In genomic region chr9:32725066-32725860, GRCh38 we compare ENCODE assay signal across 26 cellular contexts. TPM values are rescaled to one million over a fixed set of nuclear protein-coding genes. Genes with fewer than 3 reads are reported as not detected.
"Had no signal": no experiment of that assay in that cellular context is flagged by ENCODE, and none has a peak within 500 bp of the region (broad histone marks: within the 10 kb centered on the region; RNA-seq: fewer than 3 reads in every experiment).

No MANE protein-coding gene starts in this region.

- H3K9ac ChIP-seq: parathyroid adenoma had no signal

- DNase-seq: activated B cell treated with CpG ODN at 0.5 μM for 24 hours; activated CD4-positive, alpha-beta T cell treated with anti-CD3 and anti-CD28 coated beads for 4 hours; activated CD8-positive, alpha-beta T cell treated with anti-CD3 and anti-CD28 coated beads for 36 hours; activated naive CD4-positive, alpha-beta T cell treated with anti-CD3 and anti-CD28 coated beads for 36 hours; activated T-cell treated with anti-CD3 and anti-CD28 coated beads, Interleukin-2, amount 50 U/mL, for 24 hours; anterior cingulate cortex; brain microvascular endothelial cell; cerebellar nuclear complex; cortex of kidney; foreskin fibroblast; left cardiac atrium; lower lobe of right lung; stimulated activated CD4-positive, alpha-beta T cell treated with anti-CD3 and anti-CD28 coated beads, Interleukin-4, amount 100 ng/mL, for 24 hours; stomach; testis had no signal

- H3K4me1 ChIP-seq: lower lobe of right lung, parathyroid adenoma, stomach had no signal

- H3K79me2 ChIP-seq: parathyroid adenoma had no signal

- H3K9me3 Mint-ChIP-seq: activated naive CD4-positive, alpha-beta T cell treated with anti-CD3 and anti-CD28 coated beads for 36 hours; activated T-helper 2 cell treated with anti-CD3 and anti-CD28 coated beads, Interferon-gamma antibody, Interleukin-2, Interleukin-4, amounts not matched to agents 10 μg/mL and 5 μg/mL and 100 μg/mL, durations not matched to agents 14 hours and 24 hours and 36 hours had no signal

- H3K27me3 ChIP-seq: brain microvascular endothelial cell, stomach, testis had no signal

- H3K4me1 Mint-ChIP-seq: activated B cell treated with CpG ODN at 0.5 μM for 24 hours; mesothelial cell of epicardium; stimulated activated effector memory CD8-positive, alpha-beta T cell treated with anti-CD3 and anti-CD28 coated beads, Interleukin-12 subunit alpha, Interleukin-12 subunit beta, amount 100 ng/mL, for 72 hours had no signal

- ATAC-seq: activated CD8-positive, alpha-beta T cell treated with anti-CD3 and anti-CD28 coated beads for 36 hours; lower lobe of right lung; natural killer cell treated with Interleukin-12 subunit alpha and Interleukin-12 subunit beta and Interleukin-15 and Interleukin-18, amount 100 ng/mL, for 72 hours; sciatic nerve; stimulated activated effector memory CD8-positive, alpha-beta T cell treated with anti-CD3 and anti-CD28 coated beads, Interleukin-12 subunit alpha, Interleukin-12 subunit beta, amount 100 ng/mL, for 72 hours had no signal

- H3K9me3 ChIP-seq: lower lobe of right lung, testis had no signal

- H3K27ac ChIP-seq: brain microvascular endothelial cell, lower lobe of right lung, parathyroid adenoma, stomach, testis had no signal

- H3K4me3 ChIP-seq: lower lobe of right lung, stomach, testis had no signal

- H3K4me3 Mint-ChIP-seq: activated B cell treated with CpG ODN at 0.5 μM for 24 hours; activated CD8-positive, alpha-beta T cell treated with anti-CD3 and anti-CD28 coated beads for 36 hours; activated naive CD4-positive, alpha-beta T cell treated with anti-CD3 and anti-CD28 coated beads for 36 hours; activated T-cell treated with anti-CD3 and anti-CD28 coated beads, Interleukin-2, amount 50 U/mL, for 24 hours; mesothelial cell of epicardium; natural killer cell treated with Interleukin-12 subunit alpha and Interleukin-12 subunit beta and Interleukin-15 and Interleukin-18, amount 100 ng/mL, for 72 hours; stimulated activated effector memory CD8-positive, alpha-beta T cell treated with anti-CD3 and anti-CD28 coated beads, Interleukin-12 subunit alpha, Interleukin-12 subunit beta, amount 100 ng/mL, for 72 hours; type B pancreatic cell had no signal

- H2AFZ ChIP-seq: parathyroid adenoma had no signal

- FAIRE-seq: endometrium had no signal

- H3K36me3 ChIP-seq: brain microvascular endothelial cell, lower lobe of right lung, stomach had no signal

- H3K27ac Mint-ChIP-seq: activated B cell treated with CpG ODN at 0.5 μM for 24 hours; activated CD8-positive, alpha-beta T cell treated with anti-CD3 and anti-CD28 coated beads for 36 hours; activated naive CD4-positive, alpha-beta T cell treated with anti-CD3 and anti-CD28 coated beads for 36 hours; activated T-cell treated with anti-CD3 and anti-CD28 coated beads, Interleukin-2, amount 50 U/mL, for 24 hours; activated T-helper 2 cell treated with anti-CD3 and anti-CD28 coated beads, Interferon-gamma antibody, Interleukin-2, Interleukin-4, amounts not matched to agents 10 μg/mL and 5 μg/mL and 100 μg/mL, durations not matched to agents 14 hours and 24 hours and 36 hours; mesothelial cell of epicardium; natural killer cell treated with Interleukin-12 subunit alpha and Interleukin-12 subunit beta and Interleukin-15 and Interleukin-18, amount 100 ng/mL, for 72 hours; stimulated activated effector memory CD8-positive, alpha-beta T cell treated with anti-CD3 and anti-CD28 coated beads, Interleukin-12 subunit alpha, Interleukin-12 subunit beta, amount 100 ng/mL, for 72 hours; type B pancreatic cell had no signal

- H3K36me3 Mint-ChIP-seq: natural killer cell treated with Interleukin-12 subunit alpha and Interleukin-12 subunit beta and Interleukin-15 and Interleukin-18, amount 100 ng/mL, for 72 hours; stimulated activated effector memory CD8-positive, alpha-beta T cell treated with anti-CD3 and anti-CD28 coated beads, Interleukin-12 subunit alpha, Interleukin-12 subunit beta, amount 100 ng/mL, for 72 hours; type B pancreatic cell had no signal

RNA-seq across cellular contexts. Expression of gene TMEM215, which starts 58.1 kb away (rescaled TPM):
- total RNA-seq: activated B cell treated with CpG ODN at 0.5 μM for 24 hours; activated CD8-positive, alpha-beta T cell treated with anti-CD3 and anti-CD28 coated beads for 36 hours; activated naive CD4-positive, alpha-beta T cell treated with anti-CD3 and anti-CD28 coated beads for 36 hours; activated T-helper 2 cell treated with anti-CD3 and anti-CD28 coated beads, Interferon-gamma antibody, Interleukin-2, Interleukin-4, amounts not matched to agents 10 μg/mL and 5 μg/mL and 100 μg/mL, durations not matched to agents 14 hours and 24 hours and 36 hours; glomerular endothelial cell; left cardiac atrium; mesothelial cell of epicardium; natural killer cell treated with Interleukin-12 subunit alpha and Interleukin-12 subunit beta and Interleukin-15 and Interleukin-18, amount 100 ng/mL, for 72 hours; stomach; T-helper 2 cell treated with Interferon-gamma antibody and Interleukin-4, amounts not matched to agents 100 ng/mL and 5 ng/mL, for 36 hours had no signal
- polyA plus RNA-seq: esophagus, stomach had no signal
